ENCODE assay signal across 8 cellular contexts in the genomic region with DNA sequence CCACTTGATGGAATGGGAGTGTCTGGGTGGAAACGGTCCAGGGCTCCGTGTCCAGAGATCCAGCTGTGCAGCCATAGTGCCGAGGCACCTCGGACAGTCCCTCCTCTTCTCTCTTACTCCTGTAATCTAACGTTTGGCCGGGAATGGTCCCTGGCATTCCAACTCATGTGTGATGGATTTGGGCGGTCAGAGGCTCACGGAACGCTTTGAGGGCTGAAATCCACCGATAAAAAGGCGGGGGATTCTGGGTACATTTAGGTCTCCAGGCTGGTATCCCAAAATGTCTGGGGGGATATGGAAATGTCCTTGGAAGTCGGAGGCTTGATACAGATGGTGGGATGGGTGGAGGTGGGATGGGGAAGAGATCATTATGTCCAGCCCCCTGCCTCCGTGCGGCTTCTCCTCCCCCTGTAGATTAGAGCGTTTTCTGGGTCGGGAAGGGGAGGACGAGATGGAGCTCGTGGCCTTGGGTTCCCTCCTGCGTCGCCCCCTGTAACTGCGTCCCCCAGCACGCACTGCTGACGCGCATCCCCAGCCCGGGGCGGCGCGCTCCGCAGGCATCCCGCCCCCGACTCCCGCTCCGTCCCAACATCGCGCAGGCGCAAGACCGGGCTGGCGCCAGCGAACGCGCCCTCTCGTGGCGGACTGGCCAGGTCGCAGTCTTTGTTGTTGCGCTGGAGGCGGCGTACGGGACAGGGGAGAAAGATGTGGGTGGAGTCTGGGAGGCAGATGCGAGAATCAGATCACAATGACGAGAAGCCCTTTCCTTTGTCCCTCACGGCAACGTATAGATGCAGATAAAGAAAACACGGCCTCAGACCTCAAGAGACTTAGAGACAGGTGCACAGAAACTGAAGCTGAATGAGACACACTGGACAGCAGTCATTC. TPM values are rescaled to one million over a fixed set of nuclear protein-coding genes. Genes with fewer than 3 reads are reported as not detected.
DNase-seq lines count a peak whose midpoint lies in the region; ATAC-seq and TF ChIP-seq lines count a peak whose summit lies in the region.

No MANE protein-coding gene starts in this region.

- H3K79me2 ChIP-seq in Karpas-422 (ENCODE audit: low read length): no peaks in the 10 kb centered on the region

- intact Hi-C loops in Panc1 (cut with micrococcal nuclease; ENCODE audit: unreplicated experiment): loop anchor here (1.0 kb wide), 1 partner anchor 21 kb away; no protein-coding TSS in a partner anchor
- intact Hi-C loops in naive thymus-derived CD4-positive, alpha-beta T cell (cut with micrococcal nuclease): loop anchor here (1.0 kb wide), 5 partner anchors 10 to 66 kb away; a partner anchor contains a TSS

- peak; percentile 99 for TF ChIP-seq CTCF in Panc1 (IDR thresholded peaks at IDR 0.05)

- CTCF ChIA-PET in Panc1 (lab: Charles Lee): interaction anchor here (0.5 to 2.0 kb wide), 7 partner anchors 9 to 157 kb away, joined by 3 to 11 read pairs (median 4); no protein-coding TSS in a partner anchor
- CTCF ChIA-PET in naive thymus-derived CD4-positive, alpha-beta T cell (lab: Charles Lee): interaction anchor here (0.7 to 2.8 kb wide), 17 partner anchors 8 to 228 kb away, joined by 3 to 59 read pairs (median 3); a partner anchor contains a TSS

- H4K20me1 ChIP-seq in Karpas-422 (ENCODE audit: insufficient read depth, low read depth, low read length): no peaks in the 10 kb centered on the region

- H3K9me3 ChIP-seq in Karpas-422 (ENCODE audit: low read length) (no peaks in the 10 kb centered on the region), Panc1 (ENCODE audit: control insufficient read depth, insufficient read depth, low read depth, low read length) (no peaks in the 10 kb centered on the region)
- H3K9me3 ChIP-seq in naive thymus-derived CD4-positive, alpha-beta T cell (ENCODE audit: control insufficient read depth in 2 of 3, low read length in 3 of 3): no peaks in the 10 kb centered on the region

- H3K27ac ChIP-seq in Karpas-422 (ENCODE audit: low read length) (no peak overlapping the region), Panc1 (ENCODE audit: low read length) (peak overlapping the region; percentile 85)
- peak overlapping the region; percentile 70 for H3K27ac ChIP-seq in naive thymus-derived CD4-positive, alpha-beta T cell (ENCODE audit: low read depth, low read length)

- H3K27me3 Mint-ChIP-seq in naive thymus-derived CD4-positive, alpha-beta T cell: peaks cover 0 to 12% (median 0%) of the 10 kb centered on the region in 5 donors

- peaks cover 0 to 9% (median 0%) of the 10 kb centered on the region in 5 donors for H3K36me3 Mint-ChIP-seq in naive thymus-derived CD4-positive, alpha-beta T cell
- H3K36me3 Mint-ChIP-seq in stimulated activated effector memory CD8-positive, alpha-beta T cell treated with anti-CD3 and anti-CD28 coated beads, Interleukin-12 subunit alpha, Interleukin-12 subunit beta, amount 100 ng/mL, for 72 hours: no peaks in the 10 kb centered on the region

- H3K4me3 ChIP-seq in Karpas-422 (ENCODE audit: low read length) (peak overlapping the region; percentile 64), Panc1 (ENCODE audit: low read depth in 2 of 2, low read length in 2 of 2) (peak overlapping the region; percentile 65 to 91)
- peak overlapping the region; percentile 63 for H3K4me3 ChIP-seq in naive thymus-derived CD4-positive, alpha-beta T cell (ENCODE audit: low read length)

- H3K27me3 ChIP-seq in Karpas-422 (ENCODE audit: low read length) (no peaks in the 10 kb centered on the region), Panc1 (ENCODE audit: control insufficient read depth, insufficient read depth, low read length) (no peaks in the 10 kb centered on the region)
- H3K27me3 ChIP-seq in naive thymus-derived CD4-positive, alpha-beta T cell (ENCODE audit: control insufficient read depth in 2 of 2, insufficient read depth in 2 of 2, low read length in 2 of 2): no peaks in the 10 kb centered on the region

- H3K9me3 Mint-ChIP-seq in naive thymus-derived CD4-positive, alpha-beta T cell: peaks cover 0 to 7% (median 0%) of the 10 kb centered on the region in 11 donors
- no peaks in the 10 kb centered on the region for H3K9me3 Mint-ChIP-seq in stimulated activated effector memory CD8-positive, alpha-beta T cell treated with anti-CD3 and anti-CD28 coated beads, Interleukin-12 subunit alpha, Interleukin-12 subunit beta, amount 100 ng/mL, for 72 hours

- peaks cover 22 to 47% (median 39%) of the 10 kb centered on the region in 7 donors for H3K4me1 Mint-ChIP-seq in naive thymus-derived CD4-positive, alpha-beta T cell
- H3K4me1 Mint-ChIP-seq in stimulated activated effector memory CD8-positive, alpha-beta T cell treated with anti-CD3 and anti-CD28 coated beads, Interleukin-12 subunit alpha, Interleukin-12 subunit beta, amount 100 ng/mL, for 72 hours: peaks cover 24% of the 10 kb centered on the region

- H3K4me1 ChIP-seq in Karpas-422 (ENCODE audit: low read length) (peaks cover 21% of the 10 kb centered on the region), Panc1 (ENCODE audit: control insufficient read depth, insufficient read depth, low read length) (peaks cover 3% of the 10 kb centered on the region; the same call in 1 of the 2 replicates)
- H3K4me1 ChIP-seq in naive thymus-derived CD4-positive, alpha-beta T cell (ENCODE audit: control insufficient read depth in 2 of 2, insufficient read depth in 2 of 2, low read length in 2 of 2): peaks cover 18 to 34% of the 10 kb centered on the region in 2 donors

- in situ Hi-C loops in Panc1 (cut with HindIII; ENCODE audit: low pct_unique_long_range_greater_than_20kb, low sequenced_read_pairs): no loop called here

- H2AFZ ChIP-seq in Karpas-422 (ENCODE audit: low read length): peak overlapping the region; percentile 84

- H3K36me3 ChIP-seq in Karpas-422 (ENCODE audit: insufficient read depth, low read length): no peaks in the 10 kb centered on the region
- H3K36me3 ChIP-seq in Panc1 (ENCODE audit: control insufficient read depth, insufficient read depth, low read length): no peaks in the 10 kb centered on the region
- no peaks in the 10 kb centered on the region for H3K36me3 ChIP-seq in naive thymus-derived CD4-positive, alpha-beta T cell (ENCODE audit: control insufficient read depth in 2 of 3, insufficient read depth in 3 of 3, low read length in 3 of 3)

- H3K4me3 Mint-ChIP-seq in naive thymus-derived CD4-positive, alpha-beta T cell: peak overlapping the region; percentile 66 to 87 (median 78)
- H3K4me3 Mint-ChIP-seq in stimulated activated effector memory CD8-positive, alpha-beta T cell treated with anti-CD3 and anti-CD28 coated beads, Interleukin-12 subunit alpha, Interleukin-12 subunit beta, amount 100 ng/mL, for 72 hours: peak overlapping the region; percentile 64

- H3K4me2 ChIP-seq in Karpas-422 (ENCODE audit: low read depth, low read length, poor library complexity, severe bottlenecking): peak overlapping the region; percentile 72

- DNase-seq in DMS53 treated with DMSO at 0.1 percent for 48 hours (lab: John Stamatoyannopoulos, UW; ENCODE audit: unreplicated experiment) (peak; percentile 90), Karpas-422 (peak; percentile 96), Panc1 (ENCODE audit: low read depth, low spot score) (peak; percentile 64), fibroblast of gingiva (ENCODE audit: low read depth) (peak; percentile 82)
- peak; percentile 99 for DNase-seq in activated T-cell treated with anti-CD3 and anti-CD28 coated beads, Interleukin-2, amount 50 U/mL, for 48 hours
- peak; percentile 89 to 98 (median 93) for DNase-seq in naive thymus-derived CD4-positive, alpha-beta T cell
- peak; percentile 97 to 98 for DNase-seq in stimulated activated effector memory CD8-positive, alpha-beta T cell treated with anti-CD3 and anti-CD28 coated beads, Interleukin-12 subunit alpha, Interleukin-12 subunit beta, amount 100 ng/mL, for 72 hours (ENCODE audit: low spot score in 2 of 2)

- H3K9me2 ChIP-seq in Karpas-422 (replicated peaks; ENCODE audit: insufficient read depth, low read length): no peaks in the 10 kb centered on the region

- POLR2A ChIA-PET in Panc1 (lab: Charles Lee): interaction anchor here (0.6 to 0.7 kb wide), 2 partner anchors 14 to 16 kb away, joined by 3 read pairs; no protein-coding TSS in a partner anchor
- POLR2A ChIA-PET in naive thymus-derived CD4-positive, alpha-beta T cell (lab: Charles Lee): interaction anchor here (1.1 to 2.6 kb wide), 7 partner anchors 10 to 67 kb away, joined by 3 to 31 read pairs (median 7); a partner anchor contains a TSS

- BruUV-seq in Panc1 (replicated peaks; lab: Mats Ljungman, UMichigan): no TSS peak

- peak; percentile 79 for ATAC-seq in GM21619 (IDR thresholded peaks at IDR 0.05; ENCODE audit: unreplicated experiment)
- peak; percentile 97 for ATAC-seq in Panc1
- ATAC-seq in naive thymus-derived CD4-positive, alpha-beta T cell: peak; percentile 99
- ATAC-seq in stimulated activated effector memory CD8-positive, alpha-beta T cell treated with anti-CD3 and anti-CD28 coated beads, Interleukin-12 subunit alpha, Interleukin-12 subunit beta, amount 100 ng/mL, for 72 hours: peak; percentile 96

- H3K9ac ChIP-seq in Karpas-422 (ENCODE audit: low read length): peak overlapping the region; percentile 68

- H3K27ac Mint-ChIP-seq in naive thymus-derived CD4-positive, alpha-beta T cell: peak overlapping the region; percentile 64 to 99 (median 97)
- peak overlapping the region; percentile 66 for H3K27ac Mint-ChIP-seq in stimulated activated effector memory CD8-positive, alpha-beta T cell treated with anti-CD3 and anti-CD28 coated beads, Interleukin-12 subunit alpha, Interleukin-12 subunit beta, amount 100 ng/mL, for 72 hours

RNA-seq across cellular contexts. Expression of a gene that starts 4.5 kb away (rescaled TPM):
- total RNA-seq in Karpas-422 (2014; rRNA removed; shearing (Covaris generic); ENCODE audit: low replicate concordance): not detected in 2 replicates
- not detected for total RNA-seq in Panc1 (2021; ENCODE audit: unreplicated experiment)
- not detected for polyA plus RNA-seq in Panc1 (2012; ENCODE audit: insufficient read length)
- under 1 TPM in 1 of 5 experiments, not detected in 4; 0.69 TPM for total RNA-seq in naive thymus-derived CD4-positive, alpha-beta T cell
- polyA plus RNA-seq in naive thymus-derived CD4-positive, alpha-beta T cell: not detected

RNA-seq across cellular contexts. Expression of a gene that starts 10.8 kb away (rescaled TPM):
- 41.0 and 106 TPM in 2 replicates for total RNA-seq in Karpas-422 (2014; rRNA removed; shearing (Covaris generic); ENCODE audit: low replicate concordance)
- total RNA-seq in Panc1 (2021; ENCODE audit: unreplicated experiment): 114 TPM
- polyA plus RNA-seq in Panc1 (2012; ENCODE audit: insufficient read length): 149 TPM
- total RNA-seq in naive thymus-derived CD4-positive, alpha-beta T cell: 100 to 1,000 TPM in 2 of 5 experiments, 10 to 100 TPM in 3; 63.1 to 142 (median 69.1) TPM
- under 1 TPM; 0.63 to 0.72 TPM for polyA plus RNA-seq in naive thymus-derived CD4-positive, alpha-beta T cell

RNA-seq across cellular contexts. Expression of a gene that starts 31.3 kb away (rescaled TPM):
- total RNA-seq in Karpas-422 (2014; rRNA removed; shearing (Covaris generic); ENCODE audit: low replicate concordance): not detected in 2 replicates
- total RNA-seq in Panc1 (2021; ENCODE audit: unreplicated experiment): 6.9 TPM
- polyA plus RNA-seq in Panc1 (2012; ENCODE audit: insufficient read length): 8.6 TPM
- total RNA-seq in naive thymus-derived CD4-positive, alpha-beta T cell: under 1 TPM in 2 of 5 experiments, not detected in 3; 0.70 to 0.78 TPM
- not detected for polyA plus RNA-seq in naive thymus-derived CD4-positive, alpha-beta T cell

RNA-seq across cellular contexts. Expression of a gene that starts 40.2 kb away (rescaled TPM):
- not detected in 2 replicates for total RNA-seq in Karpas-422 (2014; rRNA removed; shearing (Covaris generic); ENCODE audit: low replicate concordance)
- 52.7 TPM for total RNA-seq in Panc1 (2021; ENCODE audit: unreplicated experiment)
- polyA plus RNA-seq in Panc1 (2012; ENCODE audit: insufficient read length): 67.6 TPM
- 10 to 100 TPM in 1 of 5 experiments, 1 to 10 TPM in 3, under 1 TPM in 1; 0.36 to 12.6 (median 1.2) TPM for total RNA-seq in naive thymus-derived CD4-positive, alpha-beta T cell
- not detected for polyA plus RNA-seq in naive thymus-derived CD4-positive, alpha-beta T cell
